ENCODE assay signal across 21 cellular contexts in the genomic region with DNA sequence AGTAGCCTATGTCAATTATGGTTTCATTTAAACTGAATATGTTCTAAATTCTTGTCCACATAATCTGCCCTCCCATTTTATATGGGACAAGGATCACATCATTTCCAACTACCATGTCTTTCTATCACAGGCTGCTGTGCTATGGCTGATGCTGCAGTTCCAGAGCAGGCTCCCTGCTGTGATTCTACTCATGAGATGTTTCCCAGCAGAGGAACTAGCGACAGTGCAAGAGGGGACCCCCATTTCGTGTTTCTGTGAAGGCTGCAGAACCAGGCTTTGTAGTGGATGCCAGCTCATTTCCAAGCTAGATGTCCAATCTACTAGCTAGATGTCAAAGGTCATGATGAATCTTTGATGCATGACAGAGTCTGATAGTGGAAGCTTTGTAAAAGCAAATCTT. TPM values are rescaled to one million over a fixed set of nuclear protein-coding genes. Genes with fewer than 3 reads are reported as not detected.
DNase-seq lines count a peak whose midpoint lies in the region; ATAC-seq and TF ChIP-seq lines count a peak whose summit lies in the region.
"Had no signal": no experiment of that assay in that cellular context is flagged by ENCODE, and none has a peak within 500 bp of the region (broad histone marks: within the 10 kb centered on the region; RNA-seq: fewer than 3 reads in every experiment).

No MANE protein-coding gene starts in this region.

- peaks cover 32% of the 10 kb centered on the region for H3K36me3 Mint-ChIP-seq in GM23338 (ENCODE audit: low read depth)

- H3K27me3 ChIP-seq in A673 (replicated peaks; ENCODE audit: insufficient read depth, low read depth, low read length, poor library complexity) (peaks cover 7% of the 10 kb centered on the region), GM23338 (ENCODE audit: insufficient read depth) (no peaks in the 10 kb centered on the region), neural cell (ENCODE audit: insufficient read depth, low read depth, low read length) (no peaks in the 10 kb centered on the region)

- H4K20me1 ChIP-seq in GM23338 (replicated peaks; ENCODE audit: insufficient read depth): no peaks in the 10 kb centered on the region
- H4K20me1 ChIP-seq in neural cell (ENCODE audit: insufficient read depth): no peaks in the 10 kb centered on the region

- H3K4me1 ChIP-seq in A673 (ENCODE audit: insufficient read depth, low read length, poor library complexity, severe bottlenecking) (no peaks in the 10 kb centered on the region), GM23338 (ENCODE audit: insufficient read depth) (peaks cover 7% of the 10 kb centered on the region)

- H3K27ac ChIP-seq in A673 (ENCODE audit: low read depth, low read length, poor library complexity, severe bottlenecking) (no peak overlapping the region), GM23338 (ENCODE audit: low read depth) (no peak overlapping the region), neural cell (ENCODE audit: low read length) (no peak overlapping the region)
- H3K27ac ChIP-seq: GM23248, KMS-11 had no signal

- H3K4me3 Mint-ChIP-seq in GM23338: no peak overlapping the region

- H3K36me3 ChIP-seq in A673 (ENCODE audit: insufficient read depth, low read length, poor library complexity, severe bottlenecking) (no peaks in the 10 kb centered on the region), GM23338 (ENCODE audit: insufficient read depth) (no peaks in the 10 kb centered on the region), neural cell (ENCODE audit: insufficient read depth, low read length) (no peaks in the 10 kb centered on the region)

- no peak for TF ChIP-seq RAD21 in neural cell (conservative IDR thresholded peaks at IDR 0.05)

- TF ChIP-seq EP300 in neural cell (conservative IDR thresholded peaks at IDR 0.05; ENCODE audit: poor library complexity, severe bottlenecking): no peak

- peaks cover 8% of the 10 kb centered on the region for H3K9me2 ChIP-seq in GM23338 (ENCODE audit: insufficient read depth)
- H3K9me2 ChIP-seq in neural cell (ENCODE audit: insufficient read depth, low read length): no peaks in the 10 kb centered on the region

- CTCF ChIA-PET in A673 (lab: Charles Lee): interaction anchor here (0.6 kb wide), 1 partner anchor 210 kb away, joined by 4 read pairs; no protein-coding TSS in a partner anchor

- H3K4me2 ChIP-seq in GM23338 (no peak overlapping the region), neural cell (ENCODE audit: low read length) (no peak overlapping the region)
- H3K4me2 ChIP-seq: KMS-11 had no signal

- BruUV-seq in A673 (replicated peaks; lab: Mats Ljungman, UMichigan): no TSS peak

- TF ChIP-seq CTCF in A673 (conservative IDR thresholded peaks at IDR 0.05; ENCODE audit: low read depth, low read length) (no peak), GM23338 (conservative IDR thresholded peaks at IDR 0.05; ENCODE audit: low read depth in 2 of 2) (no peak), neural cell (IDR thresholded peaks at IDR 0.05; ENCODE audit: poor library complexity, severe bottlenecking) (no peak)

- H3K9me3 ChIP-seq in A673 (ENCODE audit: low read depth, low read length, poor library complexity, severe bottlenecking): no peaks in the 10 kb centered on the region
- no peaks in the 10 kb centered on the region for H3K9me3 ChIP-seq in neural cell (ENCODE audit: low read length)

- H3K4me3 ChIP-seq in A673 (ENCODE audit: low read depth, low read length, poor library complexity, severe bottlenecking) (no peak overlapping the region), GM23338 (no peak overlapping the region), neural cell (ENCODE audit: low read length) (no peak overlapping the region)
- H3K4me3 ChIP-seq: GM23248 had no signal

- no peaks in the 10 kb centered on the region for H3F3A ChIP-seq in GM23338 (replicated peaks; ENCODE audit: low read depth)
- H3F3A ChIP-seq in neural cell (ENCODE audit: insufficient read depth, low read length, poor library complexity, severe bottlenecking): peaks cover 10% of the 10 kb centered on the region

- ATAC-seq in GM23338: peak; percentile 41; the same call in 2 of the 3 replicates
- ATAC-seq: HCT116, Panc1, SK-N-SH treated with all-trans-retinoic acid at 6 μM for 48 hours had no signal

- H3K9ac ChIP-seq in neural cell (ENCODE audit: low read length): no peak overlapping the region
- H3K9ac ChIP-seq: GM23248, KMS-11 had no signal

- peak; percentile 76 for DNase-seq in A673 (ENCODE audit: low spot score)
- peak; percentile 53 for DNase-seq in GM23338 (ENCODE audit: low spot score)
- peak; percentile 20 for DNase-seq in iPS DF 19.7 (ENCODE audit: low read depth, low spot score)
- DNase-seq in GM19240 (ENCODE audit: insufficient read length, low spot score): no peak
- no peak for DNase-seq in A172 (ENCODE audit: low spot score)
- DNase-seq in stimulated activated naive CD4-positive, alpha-beta T cell (lab: John Stamatoyannopoulos, UW): no peak
- DNase-seq: 8988T; DMS79 treated with DMSO at 0.1 percent for 48 hours; GM23248; IMR-90; NCI-H1092 treated with DMSO at 0.1 percent for 48 hours; NCI-H1436 treated with DMSO at 0.1 percent for 48 hours; NCI-H1930; NCI-H526; NK-92 treated with Interleukin-12 subunit alpha and Interleukin-12 subunit beta, amount 100 ng/mL, for 24 hours had no signal

- intact Hi-C loops in A673 (cut with micrococcal nuclease; ENCODE audit: unreplicated experiment): no loop called here

- H3K79me2 ChIP-seq in GM23338 (replicated peaks; ENCODE audit: insufficient read depth) (no peaks in the 10 kb centered on the region), neural cell (replicated peaks; ENCODE audit: insufficient read depth, low read length) (no peaks in the 10 kb centered on the region)

- H3K27me3 Mint-ChIP-seq in GM23338 (ENCODE audit: insufficient read depth, low read depth, poor library complexity): no peaks in the 10 kb centered on the region

- peaks cover 41% of the 10 kb centered on the region for H3K9me3 Mint-ChIP-seq in GM23338

- H2AFZ ChIP-seq in GM23338: no peak overlapping the region
- H2AFZ ChIP-seq in neural cell (ENCODE audit: low read depth, low read length): no peak overlapping the region
- H2AFZ ChIP-seq: GM23248 had no signal

- H3K27ac Mint-ChIP-seq in GM23338: no peak overlapping the region

- peaks cover 15% of the 10 kb centered on the region for H3K4me1 Mint-ChIP-seq in GM23338

- POLR2A ChIA-PET in A673 (lab: Charles Lee; ENCODE audit: low non-redundant PET): no interaction called here

TF ChIP-seq in GM23338, 12 proteins besides CTCF, POLR2A, EP300 and RAD21 (continues in another document):
- TF ChIP-seq, protein P1, sequence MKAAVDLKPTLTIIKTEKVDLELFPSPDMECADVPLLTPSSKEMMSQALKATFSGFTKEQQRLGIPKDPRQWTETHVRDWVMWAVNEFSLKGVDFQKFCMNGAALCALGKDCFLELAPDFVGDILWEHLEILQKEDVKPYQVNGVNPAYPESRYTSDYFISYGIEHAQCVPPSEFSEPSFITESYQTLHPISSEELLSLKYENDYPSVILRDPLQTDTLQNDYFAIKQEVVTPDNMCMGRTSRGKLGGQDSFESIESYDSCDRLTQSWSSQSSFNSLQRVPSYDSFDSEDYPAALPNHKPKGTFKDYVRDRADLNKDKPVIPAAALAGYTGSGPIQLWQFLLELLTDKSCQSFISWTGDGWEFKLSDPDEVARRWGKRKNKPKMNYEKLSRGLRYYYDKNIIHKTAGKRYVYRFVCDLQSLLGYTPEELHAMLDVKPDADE (IDR thresholded peaks at IDR 0.05): no peak
- TF ChIP-seq EZH2 (IDR thresholded peaks at IDR 0.05; ENCODE audit: low read depth, unreplicated experiment): no peak

TF ChIP-seq in neural cell, 6 proteins besides CTCF, POLR2A, EP300 and RAD21:
- TF ChIP-seq MXI1 (conservative IDR thresholded peaks at IDR 0.05; ENCODE audit: poor library complexity, severe bottlenecking) (no peak), POLR2AphosphoS5 (IDR thresholded peaks at IDR 0.05) (peak; percentile 13)

RNA-seq across cellular contexts. Expression of a gene that starts 21.2 kb away (rescaled TPM):
- total RNA-seq in A673 (2021): 0.39 and 0.88 TPM in 2 replicates
- 7.2 and 10.7 TPM in 2 replicates for total RNA-seq in GM23338 (2014; rRNA removed; shearing (Covaris generic))
- polyA plus RNA-seq in GM23338 (2016; fragmentation: Nextera tagmentation; extraction: Ambion mirVana) (1.3 and 3.0 TPM in 2 replicates), neural cell (3.0 and 4.1 TPM in 2 replicates)
- 4.9 and 6.7 TPM in 2 replicates for polyA minus RNA-seq in neural cell
- total RNA-seq in A172 (2014; rRNA removed; shearing (Covaris generic)): not detected in 2 replicates
- total RNA-seq: G401, GM23248, IMR-90 had no signal
- polyA plus RNA-seq: GM23248, IMR-90 had no signal

Comparison
In these comparisons a context has a peak if more than half of its experiments do, and no peak if none do; other contexts are left out.
1. DNase-seq: peak in A673 (single experiment), GM23338 (single experiment) and iPS DF 19.7 (single experiment); none in GM19240 (single experiment), A172 (single experiment) and stimulated activated naive CD4-positive, alpha-beta T cell (0 of 6).